16 cellular contexts compared by ENCODE assay signal in genomic region chr5:159456261-159456660, GRCh38.
A peak's percentile ranks its signal among the peaks of the same experiment; 100 is the strongest.
DNase-seq lines count a peak whose midpoint lies in the region; ATAC-seq, FAIRE-seq and TF ChIP-seq lines count a peak whose summit lies in the region.
"Had no signal": no experiment of that assay in that cellular context is flagged by ENCODE, and none has a peak within 500 bp of the region (broad histone marks: within the 10 kb centered on the region; RNA-seq: fewer than 3 reads in every experiment).

No MANE protein-coding gene starts in this region.

- no peak for FAIRE-seq in A549 (lab: Jason Lieb, UNC)
- FAIRE-seq: urothelium cell line had no signal

- POLR2A ChIA-PET in A549 (lab: Yijun Ruan, JAX): no interaction called here

- H3K4me2 ChIP-seq in A549: peak overlapping the region; percentile 12; the same call in 1 of the 3 replicates

- ATAC-seq in A549 (no peak), GM19023 (IDR thresholded peaks at IDR 0.05; ENCODE audit: unreplicated experiment) (peak; percentile 7), HG02642 (IDR thresholded peaks at IDR 0.05; ENCODE audit: poor library complexity, unreplicated experiment) (peak; percentile 13), HG03460 (IDR thresholded peaks at IDR 0.05; ENCODE audit: unreplicated experiment) (peak; percentile 1)
- ATAC-seq: left lobe of liver had no signal

- no peak for TF ChIP-seq POLR2A in A549 (IDR thresholded peaks at IDR 0.05; ENCODE audit: low read length)

- no peaks in the 10 kb centered on the region for H3K9me3 ChIP-seq in A549

- no peak for TF ChIP-seq RAD21 in A549 (conservative IDR thresholded peaks at IDR 0.05 in 1 of 2, IDR thresholded peaks at IDR 0.05 in 1 of 2)

- WGBS in A549 (ENCODE audit: missing lambda C conversion rate): 81% methylated on average over 2 of the region's 2 CpGs

- DNase-seq in A549 (ENCODE audit: low read depth in 1 of 2, low spot score in 1 of 2): no peak
- no peak for DNase-seq in NCI-H2107 (lab: John Stamatoyannopoulos, UW)
- DNase-seq in MV-4-11 (lab: John Stamatoyannopoulos, UW): no peak
- DNase-seq in C1 segment of cervical spinal cord (lab: John Stamatoyannopoulos, UW): no peak
- no peak for DNase-seq in mucosa of gallbladder (ENCODE audit: low spot score)
- DNase-seq: hippocampal formation, KG1, NCI-H1436, NCI-H69, SHP77 had no signal

- no peak overlapping the region for H3K4me3 ChIP-seq in A549

- H3K4me1 ChIP-seq in A549: peaks cover 42% of the 10 kb centered on the region

- TF ChIP-seq EP300 in A549 (IDR thresholded peaks at IDR 0.05): no peak

- no peak overlapping the region for H3K27ac ChIP-seq in A549
- H3K27ac ChIP-seq: epithelial cell of prostate had no signal

- TF ChIP-seq CTCF in A549 (IDR thresholded peaks at IDR 0.05): no peak

- CTCF ChIA-PET in A549 (lab: Yijun Ruan, JAX): interaction anchor here (0.7 to 8.8 kb wide), 3 partner anchors 13 to 459 kb away, joined by 3 to 70 read pairs (median 3); no protein-coding TSS in a partner anchor

TF ChIP-seq in A549, 52 proteins besides CTCF, POLR2A, EP300 and RAD21:
- no peak for TF ChIP-seq MYC (IDR thresholded peaks at IDR 0.05; ENCODE audit: borderline replicate concordance, low read length)
- no peak for TF ChIP-seq KDM5A (IDR thresholded peaks at IDR 0.05)
- no peak for TF ChIP-seq JUNB (IDR thresholded peaks at IDR 0.05)
- TF ChIP-seq ESRRA (IDR thresholded peaks at IDR 0.05; ENCODE audit: borderline replicate concordance, low read length): no peak
- no peak for TF ChIP-seq PHF8 (IDR thresholded peaks at IDR 0.05; ENCODE audit: borderline replicate concordance, low read depth)
- TF ChIP-seq ZFP36 (IDR thresholded peaks at IDR 0.05; ENCODE audit: borderline replicate concordance, partially characterized antibody): no peak
- no peak for TF ChIP-seq JUN (IDR thresholded peaks at IDR 0.05)
- TF ChIP-seq CBX8 (IDR thresholded peaks at IDR 0.05): no peak
- no peak for TF ChIP-seq ATOH8 (CRISPR knock-in tag; IDR thresholded peaks at IDR 0.05; ENCODE audit: low read depth)
- no peak for TF ChIP-seq FOSL2 (IDR thresholded peaks at IDR 0.05)
- TF ChIP-seq FOSL2 (CRISPR knock-in tag; IDR thresholded peaks at IDR 0.05): no peak
- no peak for TF ChIP-seq RNF2 (IDR thresholded peaks at IDR 0.05; ENCODE audit: borderline replicate concordance, low read depth)
- TF ChIP-seq CHD4 (IDR thresholded peaks at IDR 0.05; ENCODE audit: borderline replicate concordance): no peak
- no peak for TF ChIP-seq HEYL (CRISPR knock-in tag; IDR thresholded peaks at IDR 0.05)
- no peak for TF ChIP-seq NFE2L2 (conservative IDR thresholded peaks at IDR 0.05; ENCODE audit: low read length)

Comparison
In these comparisons a context has a peak if more than half of its experiments do, and no peak if none do; other contexts are left out.
1. ATAC-seq: peak in GM19023 (single experiment), HG02642 (single experiment) and HG03460 (single experiment); none in A549 (0 of 2).